In the genomic region with DNA sequence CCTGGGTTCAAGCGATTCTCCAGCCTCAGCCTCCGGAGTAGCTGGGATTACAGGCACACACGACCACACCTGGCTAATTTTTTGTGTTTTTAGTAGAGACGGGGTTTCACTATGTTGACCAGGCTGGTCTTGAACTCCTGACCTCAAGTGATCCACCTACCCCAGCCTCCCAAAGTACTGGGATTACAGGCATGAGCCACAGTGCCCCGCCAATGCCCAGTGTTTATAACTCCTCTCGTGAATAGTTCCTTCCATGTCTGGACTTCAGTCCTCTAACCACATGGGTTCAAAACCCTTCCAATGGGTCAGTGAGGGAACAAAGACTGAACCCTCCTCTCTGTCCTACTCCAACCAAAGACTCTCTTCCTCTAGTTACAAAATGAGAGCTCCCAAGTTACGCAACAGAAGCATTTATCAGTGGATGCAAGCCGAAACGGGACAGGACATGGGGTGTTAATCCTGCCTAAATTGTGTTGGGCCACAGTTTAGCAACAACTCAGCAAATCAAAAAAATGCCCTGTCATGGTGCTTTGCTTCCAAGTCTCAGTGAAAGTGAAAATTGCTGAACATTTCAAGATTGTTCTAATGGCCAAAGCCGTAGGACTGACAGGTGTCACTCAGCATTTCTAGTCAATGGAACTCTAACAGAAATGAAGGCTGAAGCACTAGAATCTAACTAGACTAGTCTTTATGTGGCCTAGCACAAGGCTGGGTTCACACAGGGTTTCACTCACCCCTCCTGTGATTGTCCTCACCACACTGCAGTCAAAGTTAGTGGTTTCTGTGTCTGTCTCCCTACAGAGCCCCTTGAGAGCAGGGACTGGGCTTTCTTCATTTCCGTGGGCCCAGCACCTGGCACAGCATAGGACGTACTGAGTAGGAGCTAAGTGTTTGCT, we compare ENCODE assay signal across 16 cellular contexts. TPM values are rescaled to one million over a fixed set of nuclear protein-coding genes. Genes with fewer than 3 reads are reported as not detected.
A peak's percentile ranks its signal among the peaks of the same experiment; 100 is the strongest.
DNase-seq lines count a peak whose midpoint lies in the region; ATAC-seq lines count a peak whose summit lies in the region.
"Had no signal": no experiment of that assay in that cellular context is flagged by ENCODE, and none has a peak within 500 bp of the region (broad histone marks: within the 10 kb centered on the region; RNA-seq: fewer than 3 reads in every experiment).

No MANE protein-coding gene starts in this region.

- H3K36me3 ChIP-seq in MG63: no peaks in the 10 kb centered on the region
- no peaks in the 10 kb centered on the region for H3K36me3 ChIP-seq in naive thymus-derived CD4-positive, alpha-beta T cell (ENCODE audit: control insufficient read depth in 2 of 3, insufficient read depth in 3 of 3, low read length in 3 of 3)
- H3K36me3 ChIP-seq: heart right ventricle, pancreas had no signal

- H3K4me1 Mint-ChIP-seq in dendritic cell treated with granulocyte-macrophage colony-stimulating factor and Interleukin-4, amounts not matched to agents 40 ng/mL and 50 ng/mL, for 4 days (ENCODE audit: low read depth): peaks cover 26% of the 10 kb centered on the region
- peaks cover 17% of the 10 kb centered on the region for H3K4me1 Mint-ChIP-seq in activated naive CD8-positive, alpha-beta T cell treated with anti-CD3 and anti-CD28 coated beads, Interleukin-2, amount 50 U/mL, for 24 hours
- H3K4me1 Mint-ChIP-seq in naive thymus-derived CD4-positive, alpha-beta T cell: peaks cover 7 to 16% (median 13%) of the 10 kb centered on the region in 7 donors

- CTCF ChIA-PET in naive thymus-derived CD4-positive, alpha-beta T cell (lab: Charles Lee): interaction anchor here (0.6 to 1.3 kb wide), 2 partner anchors 10 to 81 kb away, joined by 3 to 4 read pairs; no protein-coding TSS in a partner anchor

- intact Hi-C loops in dendritic cell treated with granulocyte-macrophage colony-stimulating factor and Interleukin-4, amounts not matched to agents 40 ng/mL and 50 ng/mL, for 4 days (cut with micrococcal nuclease): loop anchor here (5.0 kb wide), 1 partner anchor 101 kb away; no protein-coding TSS in a partner anchor
- intact Hi-C loops in naive thymus-derived CD4-positive, alpha-beta T cell (cut with micrococcal nuclease): loop anchor here in 1 of 2 donors (10.0 kb wide), 1 partner anchor 292 kb away; no protein-coding TSS in a partner anchor

- peaks cover 10% of the 10 kb centered on the region for H3K36me3 Mint-ChIP-seq in dendritic cell treated with granulocyte-macrophage colony-stimulating factor and Interleukin-4, amounts not matched to agents 40 ng/mL and 50 ng/mL, for 4 days (ENCODE audit: low read depth)
- peaks cover 1% of the 10 kb centered on the region for H3K36me3 Mint-ChIP-seq in activated naive CD8-positive, alpha-beta T cell treated with anti-CD3 and anti-CD28 coated beads, Interleukin-2, amount 50 U/mL, for 24 hours (ENCODE audit: low read depth)
- peaks cover 0 to 3% (median 0%) of the 10 kb centered on the region in 5 donors for H3K36me3 Mint-ChIP-seq in naive thymus-derived CD4-positive, alpha-beta T cell

- H3K9me3 Mint-ChIP-seq in dendritic cell treated with granulocyte-macrophage colony-stimulating factor and Interleukin-4, amounts not matched to agents 40 ng/mL and 50 ng/mL, for 4 days: no peaks in the 10 kb centered on the region
- no peaks in the 10 kb centered on the region for H3K9me3 Mint-ChIP-seq in activated naive CD8-positive, alpha-beta T cell treated with anti-CD3 and anti-CD28 coated beads, Interleukin-2, amount 50 U/mL, for 24 hours
- H3K9me3 Mint-ChIP-seq in naive thymus-derived CD4-positive, alpha-beta T cell: no peaks in the 10 kb centered on the region

- H3K4me3 Mint-ChIP-seq in dendritic cell treated with granulocyte-macrophage colony-stimulating factor and Interleukin-4, amounts not matched to agents 40 ng/mL and 50 ng/mL, for 4 days: peak overlapping the region; percentile 23
- no peak overlapping the region for H3K4me3 Mint-ChIP-seq in activated naive CD8-positive, alpha-beta T cell treated with anti-CD3 and anti-CD28 coated beads, Interleukin-2, amount 50 U/mL, for 24 hours
- H3K4me3 Mint-ChIP-seq in naive thymus-derived CD4-positive, alpha-beta T cell: no peak overlapping the region

- H3K9me3 ChIP-seq in MG63: no peaks in the 10 kb centered on the region
- no peaks in the 10 kb centered on the region for H3K9me3 ChIP-seq in naive thymus-derived CD4-positive, alpha-beta T cell (ENCODE audit: control insufficient read depth in 2 of 3, low read length in 3 of 3)
- H3K9me3 ChIP-seq: heart right ventricle, pancreas had no signal

- ATAC-seq in GM18511 (IDR thresholded peaks at IDR 0.05; ENCODE audit: unreplicated experiment) (peak; percentile 19), GM21529 (IDR thresholded peaks at IDR 0.05; ENCODE audit: unreplicated experiment) (peak; percentile 24), HG03442 (IDR thresholded peaks at IDR 0.05; ENCODE audit: unreplicated experiment) (peak; percentile 26)
- no peak for ATAC-seq in activated naive CD8-positive, alpha-beta T cell treated with anti-CD3 and anti-CD28 coated beads, Interleukin-2, amount 50 U/mL, for 24 hours
- no peak for ATAC-seq in naive thymus-derived CD4-positive, alpha-beta T cell
- ATAC-seq: heart right ventricle, pancreas had no signal

- no peak overlapping the region for H3K4me3 ChIP-seq in MG63
- no peak overlapping the region for H3K4me3 ChIP-seq in naive thymus-derived CD4-positive, alpha-beta T cell (ENCODE audit: low read length)
- H3K4me3 ChIP-seq: heart right ventricle, pancreas had no signal

- no peak overlapping the region for H3K27ac ChIP-seq in naive thymus-derived CD4-positive, alpha-beta T cell (ENCODE audit: low read depth, low read length)
- H3K27ac ChIP-seq: heart right ventricle, pancreas, VCaP had no signal

- H3K27me3 ChIP-seq in MG63: no peaks in the 10 kb centered on the region
- no peaks in the 10 kb centered on the region for H3K27me3 ChIP-seq in naive thymus-derived CD4-positive, alpha-beta T cell (ENCODE audit: control insufficient read depth in 2 of 2, insufficient read depth in 2 of 2, low read length in 2 of 2)
- H3K27me3 ChIP-seq: heart right ventricle, pancreas had no signal

- POLR2A ChIA-PET in naive thymus-derived CD4-positive, alpha-beta T cell (lab: Charles Lee): interaction anchor here (0.6 kb wide), 1 partner anchor 27 kb away, joined by 4 read pairs; no protein-coding TSS in a partner anchor

- H3K27me3 Mint-ChIP-seq in dendritic cell treated with granulocyte-macrophage colony-stimulating factor and Interleukin-4, amounts not matched to agents 40 ng/mL and 50 ng/mL, for 4 days: no peaks in the 10 kb centered on the region
- no peaks in the 10 kb centered on the region for H3K27me3 Mint-ChIP-seq in activated naive CD8-positive, alpha-beta T cell treated with anti-CD3 and anti-CD28 coated beads, Interleukin-2, amount 50 U/mL, for 24 hours
- H3K27me3 Mint-ChIP-seq in naive thymus-derived CD4-positive, alpha-beta T cell: peaks cover 0 to 4% (median 0%) of the 10 kb centered on the region in 5 donors

- no peak for DNase-seq in activated naive CD8-positive, alpha-beta T cell treated with anti-CD3 and anti-CD28 coated beads, Interleukin-2, amount 50 U/mL, for 24 hours
- DNase-seq in MG63: no peak
- no peak for DNase-seq in naive thymus-derived CD4-positive, alpha-beta T cell
- DNase-seq in stimulated activated CD4-positive, alpha-beta T cell treated with anti-CD3 and anti-CD28 coated beads, Interleukin-2, amount 100 ng/mL, for 24 hours: no peak
- DNase-seq: aorta; GOT3; heart right ventricle; NCI-H187 treated with DMSO at 0.1 percent for 48 hours; pancreas; stimulated activated CD4-positive, alpha-beta T cell treated with anti-CD3 and anti-CD28 coated beads, Interleukin-1b, Interleukin-23, amount 100 ng/mL, for 48 hours; stimulated activated naive CD4-positive, alpha-beta T cell treated with Interleukin-2 at 50 U/mL for 16 hours had no signal

- peak overlapping the region; percentile 68 for H3K27ac Mint-ChIP-seq in dendritic cell treated with granulocyte-macrophage colony-stimulating factor and Interleukin-4, amounts not matched to agents 40 ng/mL and 50 ng/mL, for 4 days
- H3K27ac Mint-ChIP-seq in activated naive CD8-positive, alpha-beta T cell treated with anti-CD3 and anti-CD28 coated beads, Interleukin-2, amount 50 U/mL, for 24 hours: no peak overlapping the region
- no peak overlapping the region for H3K27ac Mint-ChIP-seq in naive thymus-derived CD4-positive, alpha-beta T cell

- peaks cover 9 to 13% of the 10 kb centered on the region in 2 donors for H3K4me1 ChIP-seq in naive thymus-derived CD4-positive, alpha-beta T cell (ENCODE audit: control insufficient read depth in 2 of 2, insufficient read depth in 2 of 2, low read length in 2 of 2)

RNA-seq across cellular contexts. Expression of gene TMEM245, which starts 3.2 kb away (rescaled TPM):
- 20.0 and 20.5 TPM in 2 replicates for total RNA-seq in MG63 (2014; rRNA removed; shearing (Covaris generic); ENCODE audit: low replicate concordance)
- 10 to 100 TPM; 25.5 to 76.7 (median 29.2) TPM for total RNA-seq in naive thymus-derived CD4-positive, alpha-beta T cell
- polyA plus RNA-seq in naive thymus-derived CD4-positive, alpha-beta T cell: 10 to 100 TPM; 26.6 to 31.9 TPM

RNA-seq across cellular contexts. Expression of gene FRRS1L, which starts 44.1 kb away (rescaled TPM):
- total RNA-seq in MG63 (2014; rRNA removed; shearing (Covaris generic); ENCODE audit: low replicate concordance): not detected in 2 replicates
- total RNA-seq in naive thymus-derived CD4-positive, alpha-beta T cell: not detected
- polyA plus RNA-seq in naive thymus-derived CD4-positive, alpha-beta T cell: not detected

Comparison
In these comparisons a context has a peak if more than half of its experiments do, and no peak if none do; other contexts are left out.
1. ATAC-seq: peak in GM18511 (single experiment), GM21529 (single experiment) and HG03442 (single experiment); none in activated naive CD8-positive, alpha-beta T cell treated with anti-CD3 and anti-CD28 coated beads, Interleukin-2, amount 50 U/mL, for 24 hours (single experiment) and naive thymus-derived CD4-positive, alpha-beta T cell (single experiment).